32 cellular contexts compared by ENCODE assay signal in genomic region chr7:85454904-85455303, GRCh38.
"Had no signal": no experiment of that assay in that cellular context is flagged by ENCODE, and none has a peak within 500 bp of the region (broad histone marks: within the 10 kb centered on the region; RNA-seq: fewer than 3 reads in every experiment).

No MANE protein-coding gene starts in this region.

- H3K27ac Mint-ChIP-seq: activated naive CD8-positive, alpha-beta T cell; effector memory CD8-positive, alpha-beta T cell; natural killer cell; stimulated activated naive B cell treated with anti-CD40 and anti-IgM and Interleukin-4, amounts not matched to agents 10 μg/mL and 1 μg/mL and 100 μg/mL, for 72 hours; T-helper 2 cell treated with Interferon-gamma antibody and Interleukin-4, amounts not matched to agents 5 μg/mL and 100 μg/mL, for 36 hours had no signal

- H3K27me3 Mint-ChIP-seq: activated naive CD8-positive, alpha-beta T cell; effector memory CD8-positive, alpha-beta T cell had no signal

- H3K27ac ChIP-seq: adrenal gland, body of pancreas, cardiac muscle cell, heart right ventricle, left lung, lower lobe of right lung, ovary, prostate gland, sigmoid colon, stomach, suprapubic skin, tibial artery, upper lobe of right lung, VCaP had no signal

- H3K9me3 ChIP-seq: adrenal gland, body of pancreas, heart right ventricle, left lung, lower lobe of right lung, ovary, prostate gland, sigmoid colon, stomach, suprapubic skin, tibial artery, upper lobe of right lung had no signal

- H3K4me1 Mint-ChIP-seq: natural killer cell; stimulated activated naive B cell treated with anti-CD40 and anti-IgM and Interleukin-4, amounts not matched to agents 10 μg/mL and 1 μg/mL and 100 μg/mL, for 72 hours had no signal

- H3K36me3 Mint-ChIP-seq: activated naive CD8-positive, alpha-beta T cell; natural killer cell; stimulated activated naive B cell treated with anti-CD40 and anti-IgM and Interleukin-4, amounts not matched to agents 10 μg/mL and 1 μg/mL and 100 μg/mL, for 72 hours had no signal

- H3K4me3 ChIP-seq: adrenal gland, body of pancreas, cardiac muscle cell, heart right ventricle, left lung, lower lobe of right lung, ovary, prostate gland, sigmoid colon, stomach, suprapubic skin, tibial artery, upper lobe of right lung had no signal

- H3K9me3 Mint-ChIP-seq: stimulated activated naive B cell treated with anti-CD40 and anti-IgM and Interleukin-4, amounts not matched to agents 10 μg/mL and 1 μg/mL and 100 μg/mL, for 72 hours; T-helper 2 cell treated with Interferon-gamma antibody and Interleukin-4, amounts not matched to agents 5 μg/mL and 100 μg/mL, for 36 hours had no signal

- DNase-seq: activated CD4-positive, alpha-beta T cell treated with anti-CD3 and anti-CD28 coated beads for 48 hours; activated CD4-positive, alpha-beta T cell treated with anti-CD3 and anti-CD28 coated beads, Interleukin-2, amount 50 U/mL, for 48 hours; activated CD8-positive, alpha-beta memory T cell treated with anti-CD3 and anti-CD28 coated beads for 24 hours; activated effector memory CD4-positive, alpha-beta T cell treated with Interleukin-2 at 50 U/mL for 16 hours; activated naive CD4-positive, alpha-beta T cell treated with Interleukin-2 at 50 U/mL for 16 hours; adrenal gland; body of pancreas; cerebellar nuclear complex; cortex of kidney; effector memory CD8-positive, alpha-beta T cell; foreskin melanocyte; heart right ventricle; left lung; lower lobe of right lung; mesenchymal stem cell; natural killer cell; ovary; retina; sigmoid colon; small intestine; stimulated activated CD4-positive, alpha-beta T cell treated with anti-CD3 and anti-CD28 coated beads, Interleukin-1b, Interleukin-23, amount 100 ng/mL, for 48 hours; stimulated activated naive B cell treated with anti-CD40 and anti-IgM and Interleukin-4, amounts not matched to agents 10 μg/mL and 1 μg/mL and 100 μg/mL, for 72 hours; stomach; T-helper 1 cell; tibial artery; upper lobe of right lung had no signal

- H3K27me3 ChIP-seq: adrenal gland, body of pancreas, cardiac muscle cell, heart right ventricle, left lung, ovary, sigmoid colon, stomach, suprapubic skin, tibial artery, upper lobe of right lung had no signal

- H3K4me3 Mint-ChIP-seq: activated naive CD8-positive, alpha-beta T cell; effector memory CD8-positive, alpha-beta T cell; natural killer cell; stimulated activated naive B cell treated with anti-CD40 and anti-IgM and Interleukin-4, amounts not matched to agents 10 μg/mL and 1 μg/mL and 100 μg/mL, for 72 hours; T-helper 2 cell treated with Interferon-gamma antibody and Interleukin-4, amounts not matched to agents 5 μg/mL and 100 μg/mL, for 36 hours had no signal

- H3K4me1 ChIP-seq: adrenal gland, body of pancreas, heart right ventricle, left lung, lower lobe of right lung, prostate gland, sigmoid colon, stomach, suprapubic skin, tibial artery, upper lobe of right lung had no signal

- H3K36me3 ChIP-seq: adrenal gland, cardiac muscle cell, heart right ventricle, left lung, lower lobe of right lung, ovary, prostate gland, sigmoid colon, stomach, suprapubic skin, tibial artery, upper lobe of right lung had no signal
